ENCODE assay signal across 22 cellular contexts in genomic region chr10:107520348-107520747, GRCh38.
"Had no signal": no experiment of that assay in that cellular context is flagged by ENCODE, and none has a peak within 500 bp of the region (broad histone marks: within the 10 kb centered on the region; RNA-seq: fewer than 3 reads in every experiment).

No MANE protein-coding gene starts in this region.

- DNase-seq: stimulated activated CD4-positive, alpha-beta T cell treated with anti-CD3 and anti-CD28 coated beads, Interleukin-2, amount 100 ng/mL, for 48 hours; stimulated activated CD4-positive, alpha-beta T cell treated with anti-CD3 and anti-CD28 coated beads, Interleukin-4, amount 100 ng/mL, for 1 hour; stimulated activated CD4-positive, alpha-beta T cell treated with anti-CD3 and anti-CD28 coated beads, Interleukin-4, amount 100 ng/mL, for 24 hours; stimulated activated CD4-positive, alpha-beta T cell treated with anti-CD3 and anti-CD28 coated beads, Interleukin-4, amount 100 ng/mL, for 4 hours; stimulated activated CD8-positive, alpha-beta memory T cell treated with anti-CD3 and anti-CD28 coated beads, Interleukin-4, amount 100 ng/mL, for 48 hours; stimulated activated naive B cell treated with anti-CD40 and anti-IgM and Interleukin-4, amounts not matched to agents 10 μg/mL and 1 μg/mL and 100 μg/mL, for 72 hours; stimulated activated naive CD4-positive, alpha-beta T cell; stimulated activated naive CD4-positive, alpha-beta T cell treated with Interleukin-2 at 50 U/mL for 16 hours; stimulated activated naive CD8-positive, alpha-beta T cell treated with anti-CD3 and anti-CD28 coated beads, Interleukin-15, amount 100 ng/mL, for 72 hours; stimulated activated naive CD8-positive, alpha-beta T cell treated with anti-CD3 and anti-CD28 coated beads, Interleukin-15, Interleukin-2, amounts not matched to agents 100 U/mL and 50 U/mL, for 24 hours; stomach; substantia nigra; testis; thyroid gland; tibial artery; transverse colon; trophoblast cell; upper lobe of left lung; upper lobe of right lung; uterus had no signal

- ATAC-seq: stimulated activated effector memory CD8-positive, alpha-beta T cell treated with anti-CD3 and anti-CD28 coated beads, Interleukin-12 subunit alpha, Interleukin-12 subunit beta, amount 100 ng/mL, for 72 hours; stimulated activated memory B cell treated with anti-CD40 and anti-IgM and Interleukin-4, amounts not matched to agents 10 μg/mL and 1 μg/mL and 100 μg/mL, for 72 hours; stimulated activated naive B cell treated with anti-CD40 and anti-IgM and Interleukin-4, amounts not matched to agents 10 μg/mL and 1 μg/mL and 100 μg/mL, for 72 hours; stimulated activated naive CD8-positive, alpha-beta T cell treated with anti-CD3 and anti-CD28 coated beads, Interleukin-15, amount 100 ng/mL, for 72 hours; stimulated activated naive CD8-positive, alpha-beta T cell treated with anti-CD3 and anti-CD28 coated beads, Interleukin-15, Interleukin-2, amounts not matched to agents 100 U/mL and 50 U/mL, for 24 hours; upper lobe of right lung had no signal
